ENCODE assay signal across 10 cellular contexts in the genomic region with DNA sequence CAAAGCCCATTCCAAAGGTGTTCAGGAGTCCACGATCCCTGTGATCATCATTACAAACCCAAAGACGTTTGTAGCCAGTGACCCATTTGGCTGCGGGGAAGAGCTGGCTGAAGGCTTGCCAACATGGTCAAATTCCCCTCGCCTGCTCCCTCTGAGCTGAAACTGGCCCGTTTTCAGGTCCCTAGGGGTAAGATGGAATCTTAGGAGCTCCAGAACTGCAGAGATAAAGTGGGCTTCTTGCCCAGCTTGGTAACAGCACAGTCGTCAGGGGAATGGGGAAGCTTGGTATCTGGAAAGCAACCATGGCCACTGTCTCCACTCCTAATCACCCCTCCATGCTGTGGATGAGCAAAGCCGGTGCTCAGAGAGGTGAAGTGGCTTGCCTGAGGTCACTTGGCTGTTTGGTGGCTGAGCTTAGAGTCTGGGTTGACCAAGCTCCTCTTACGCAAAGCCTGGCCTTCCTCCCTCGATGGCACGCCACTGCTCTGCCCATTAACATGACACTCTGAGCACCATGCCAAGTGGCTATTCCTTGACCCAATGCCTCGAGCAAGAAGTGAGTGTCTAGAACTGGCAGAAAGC.
A peak's percentile ranks its signal among the peaks of the same experiment; 100 is the strongest.
DNase-seq lines count a peak whose midpoint lies in the region; ATAC-seq and TF ChIP-seq lines count a peak whose summit lies in the region.
"Had no signal": no experiment of that assay in that cellular context is flagged by ENCODE, and none has a peak within 500 bp of the region (broad histone marks: within the 10 kb centered on the region; RNA-seq: fewer than 3 reads in every experiment).

No MANE protein-coding gene starts in this region.

- ATAC-seq in right lobe of liver (peak; percentile 51 to 66 (median 60)), GM21390 (IDR thresholded peaks at IDR 0.05; ENCODE audit: unreplicated experiment) (no peak)

- H3K9me3 ChIP-seq in MG63 (no peaks in the 10 kb centered on the region), right lobe of liver (no peaks in the 10 kb centered on the region), suprapubic skin (no peaks in the 10 kb centered on the region)

- no peak for TF ChIP-seq EP300 in suprapubic skin (IDR thresholded peaks at IDR 0.05)

- H3K4me3 ChIP-seq in MG63 (no peak overlapping the region), dorsolateral prefrontal cortex (no peak overlapping the region), right lobe of liver (no peak overlapping the region), suprapubic skin (no peak overlapping the region)

- WGBS in right lobe of liver (ENCODE audit: insufficient coverage, low coverage, low lambda C conversion rate, missing lambda C conversion rate): 34% methylated on average over 6 of the region's 11 CpGs
- WGBS in suprapubic skin: 60% methylated on average over 7 of the region's 11 CpGs

- intact Hi-C loops in dorsolateral prefrontal cortex (cut with DNase I): no loop called here
- intact Hi-C loops in right lobe of liver (cut with DNase I): no loop called here

- H3K36me3 ChIP-seq in MG63 (peaks cover 56% of the 10 kb centered on the region), right lobe of liver (peaks cover 0 to 6% (median 0%) of the 10 kb centered on the region in 4 donors), suprapubic skin (peaks cover 4% of the 10 kb centered on the region)

- H3K27me3 ChIP-seq in MG63: no peaks in the 10 kb centered on the region
- no peaks in the 10 kb centered on the region for H3K27me3 ChIP-seq in dorsolateral prefrontal cortex
- H3K27me3 ChIP-seq in right lobe of liver: no peaks in the 10 kb centered on the region
- no peaks in the 10 kb centered on the region for H3K27me3 ChIP-seq in suprapubic skin

- TF ChIP-seq CTCF in dorsolateral prefrontal cortex (IDR thresholded peaks at IDR 0.05 in 54 of 56, conservative IDR thresholded peaks at IDR 0.05 in 2 of 56; ENCODE audit: low read depth in 1 of 56, partially characterized antibody in 56 of 56): no peak
- no peak for TF ChIP-seq CTCF in right lobe of liver (IDR thresholded peaks at IDR 0.05)
- TF ChIP-seq CTCF in suprapubic skin (IDR thresholded peaks at IDR 0.05): no peak

- H3K4me1 ChIP-seq in right lobe of liver: peaks cover 2 to 60% (median 31%) of the 10 kb centered on the region in 4 donors
- peaks cover 79% of the 10 kb centered on the region for H3K4me1 ChIP-seq in suprapubic skin

- DNase-seq in MG63 (peak; percentile 97), dorsolateral prefrontal cortex (no peak), right lobe of liver (peak in 2 of 3 donors; percentile 90 to 96), suprapubic skin (ENCODE audit: low spot score in 2 of 2) (no peak), HuH-7 (ENCODE audit: low spot score) (no peak), RPMI8226 (no peak)
- no peak for DNase-seq in activated CD4-positive, CD25-positive, alpha-beta regulatory T cell (lab: John Stamatoyannopoulos, UW)
- DNase-seq: NCI-H524 treated with DMSO at 0.1 percent for 48 hours, trophoblast cell had no signal

- TF ChIP-seq POLR2A in right lobe of liver (IDR thresholded peaks at IDR 0.05) (no peak), suprapubic skin (IDR thresholded peaks at IDR 0.05) (no peak)

- H3K27ac ChIP-seq in dorsolateral prefrontal cortex (peak overlapping the region in 48 of 59 donors; percentile 2 to 87 (median 46)), right lobe of liver (peak overlapping the region in 2 of 3 donors; percentile 62 to 94), suprapubic skin (peak overlapping the region; percentile 53)

Comparison
In these comparisons a context has a peak if more than half of its experiments do, and no peak if none do; other contexts are left out.
1. DNase-seq: peak in MG63 (single experiment) and right lobe of liver (2 of 3); none in dorsolateral prefrontal cortex (0 of 10), suprapubic skin (0 of 2), HuH-7 (single experiment), activated CD4-positive, CD25-positive, alpha-beta regulatory T cell (0 of 4) and RPMI8226 (single experiment).
2. Peak in every context shown above with its lines, with median percentiles within 50 percentile points of each other: H3K27ac ChIP-seq.